1 cellular context compared by ENCODE assay signal in the genomic region with DNA sequence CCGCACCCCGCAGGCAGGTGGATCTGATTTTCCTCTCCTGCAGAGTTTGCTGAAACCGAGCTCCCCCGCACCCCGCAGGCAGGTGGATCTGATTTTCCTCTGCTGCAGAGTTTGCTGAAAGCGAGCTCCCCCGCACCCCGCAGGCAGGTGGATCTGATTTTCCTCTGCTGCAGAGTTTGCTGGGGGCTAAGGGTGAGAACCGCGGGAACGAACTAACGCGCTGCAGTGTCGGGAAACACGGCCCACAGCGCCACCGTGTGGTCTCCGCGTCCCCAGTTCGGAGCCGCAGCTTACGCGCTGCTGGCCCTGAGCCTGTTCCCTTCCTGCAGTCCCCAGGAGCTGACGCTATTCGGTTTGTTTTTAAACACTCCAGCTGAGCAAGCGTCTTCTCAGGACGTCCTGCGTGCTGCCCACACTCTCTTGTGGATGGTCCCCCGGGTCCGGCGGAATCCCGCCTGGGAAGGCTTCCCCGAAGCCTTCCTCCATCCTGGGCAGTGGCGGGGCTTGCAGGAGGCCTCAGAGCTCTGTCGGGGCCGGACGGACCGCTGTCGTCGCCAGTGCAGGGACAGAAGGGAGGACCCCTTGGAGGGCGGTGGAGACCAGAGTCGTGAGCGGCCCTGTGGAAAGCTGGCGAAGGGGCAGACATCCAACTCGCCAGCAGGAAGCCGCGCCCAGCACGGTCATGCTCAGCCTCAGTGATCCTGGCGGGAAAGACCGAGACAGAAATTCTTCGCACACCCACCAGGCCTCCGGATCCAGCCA.
A peak's percentile ranks its signal among the peaks of the same experiment; 100 is the strongest.
TF ChIP-seq lines count a peak whose summit lies in the region.

No MANE protein-coding gene starts in this region.

TF ChIP-seq in HepG2, 621 proteins besides CTCF, POLR2A, EP300 and RAD21 (continued from another document and continues in another):
- TF ChIP-seq, protein P1, sequence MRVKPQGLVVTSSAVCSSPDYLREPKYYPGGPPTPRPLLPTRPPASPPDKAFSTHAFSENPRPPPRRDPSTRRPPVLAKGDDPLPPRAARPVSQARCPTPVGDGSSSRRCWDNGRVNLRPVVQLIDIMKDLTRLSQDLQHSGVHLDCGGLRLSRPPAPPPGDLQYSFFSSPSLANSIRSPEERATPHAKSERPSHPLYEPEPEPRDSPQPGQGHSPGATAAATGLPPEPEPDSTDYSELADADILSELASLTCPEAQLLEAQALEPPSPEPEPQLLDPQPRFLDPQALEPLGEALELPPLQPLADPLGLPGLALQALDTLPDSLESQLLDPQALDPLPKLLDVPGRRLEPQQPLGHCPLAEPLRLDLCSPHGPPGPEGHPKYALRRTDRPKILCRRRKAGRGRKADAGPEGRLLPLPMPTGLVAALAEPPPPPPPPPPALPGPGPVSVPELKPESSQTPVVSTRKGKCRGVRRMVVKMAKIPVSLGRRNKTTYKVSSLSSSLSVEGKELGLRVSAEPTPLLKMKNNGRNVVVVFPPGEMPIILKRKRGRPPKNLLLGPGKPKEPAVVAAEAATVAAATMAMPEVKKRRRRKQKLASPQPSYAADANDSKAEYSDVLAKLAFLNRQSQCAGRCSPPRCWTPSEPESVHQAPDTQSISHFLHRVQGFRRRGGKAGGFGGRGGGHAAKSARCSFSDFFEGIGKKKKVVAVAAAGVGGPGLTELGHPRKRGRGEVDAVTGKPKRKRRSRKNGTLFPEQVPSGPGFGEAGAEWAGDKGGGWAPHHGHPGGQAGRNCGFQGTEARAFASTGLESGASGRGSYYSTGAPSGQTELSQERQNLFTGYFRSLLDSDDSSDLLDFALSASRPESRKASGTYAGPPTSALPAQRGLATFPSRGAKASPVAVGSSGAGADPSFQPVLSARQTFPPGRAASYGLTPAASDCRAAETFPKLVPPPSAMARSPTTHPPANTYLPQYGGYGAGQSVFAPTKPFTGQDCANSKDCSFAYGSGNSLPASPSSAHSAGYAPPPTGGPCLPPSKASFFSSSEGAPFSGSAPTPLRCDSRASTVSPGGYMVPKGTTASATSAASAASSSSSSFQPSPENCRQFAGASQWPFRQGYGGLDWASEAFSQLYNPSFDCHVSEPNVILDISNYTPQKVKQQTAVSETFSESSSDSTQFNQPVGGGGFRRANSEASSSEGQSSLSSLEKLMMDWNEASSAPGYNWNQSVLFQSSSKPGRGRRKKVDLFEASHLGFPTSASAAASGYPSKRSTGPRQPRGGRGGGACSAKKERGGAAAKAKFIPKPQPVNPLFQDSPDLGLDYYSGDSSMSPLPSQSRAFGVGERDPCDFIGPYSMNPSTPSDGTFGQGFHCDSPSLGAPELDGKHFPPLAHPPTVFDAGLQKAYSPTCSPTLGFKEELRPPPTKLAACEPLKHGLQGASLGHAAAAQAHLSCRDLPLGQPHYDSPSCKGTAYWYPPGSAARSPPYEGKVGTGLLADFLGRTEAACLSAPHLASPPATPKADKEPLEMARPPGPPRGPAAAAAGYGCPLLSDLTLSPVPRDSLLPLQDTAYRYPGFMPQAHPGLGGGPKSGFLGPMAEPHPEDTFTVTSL (CRISPR knock-in tag; IDR thresholded peaks at IDR 0.05; ENCODE audit: borderline replicate concordance), result no peak
- TF ChIP-seq, protein P2, sequence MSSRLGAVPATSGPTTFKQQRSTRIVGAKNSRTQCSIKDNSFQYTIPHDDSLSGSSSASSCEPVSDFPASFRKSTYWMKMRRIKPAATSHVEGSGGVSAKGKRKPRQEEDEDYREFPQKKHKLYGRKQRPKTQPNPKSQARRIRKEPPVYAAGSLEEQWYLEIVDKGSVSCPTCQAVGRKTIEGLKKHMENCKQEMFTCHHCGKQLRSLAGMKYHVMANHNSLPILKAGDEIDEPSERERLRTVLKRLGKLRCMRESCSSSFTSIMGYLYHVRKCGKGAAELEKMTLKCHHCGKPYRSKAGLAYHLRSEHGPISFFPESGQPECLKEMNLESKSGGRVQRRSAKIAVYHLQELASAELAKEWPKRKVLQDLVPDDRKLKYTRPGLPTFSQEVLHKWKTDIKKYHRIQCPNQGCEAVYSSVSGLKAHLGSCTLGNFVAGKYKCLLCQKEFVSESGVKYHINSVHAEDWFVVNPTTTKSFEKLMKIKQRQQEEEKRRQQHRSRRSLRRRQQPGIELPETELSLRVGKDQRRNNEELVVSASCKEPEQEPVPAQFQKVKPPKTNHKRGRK (CRISPR knock-in tag; IDR thresholded peaks at IDR 0.05), result no peak
- TF ChIP-seq, protein P3, sequence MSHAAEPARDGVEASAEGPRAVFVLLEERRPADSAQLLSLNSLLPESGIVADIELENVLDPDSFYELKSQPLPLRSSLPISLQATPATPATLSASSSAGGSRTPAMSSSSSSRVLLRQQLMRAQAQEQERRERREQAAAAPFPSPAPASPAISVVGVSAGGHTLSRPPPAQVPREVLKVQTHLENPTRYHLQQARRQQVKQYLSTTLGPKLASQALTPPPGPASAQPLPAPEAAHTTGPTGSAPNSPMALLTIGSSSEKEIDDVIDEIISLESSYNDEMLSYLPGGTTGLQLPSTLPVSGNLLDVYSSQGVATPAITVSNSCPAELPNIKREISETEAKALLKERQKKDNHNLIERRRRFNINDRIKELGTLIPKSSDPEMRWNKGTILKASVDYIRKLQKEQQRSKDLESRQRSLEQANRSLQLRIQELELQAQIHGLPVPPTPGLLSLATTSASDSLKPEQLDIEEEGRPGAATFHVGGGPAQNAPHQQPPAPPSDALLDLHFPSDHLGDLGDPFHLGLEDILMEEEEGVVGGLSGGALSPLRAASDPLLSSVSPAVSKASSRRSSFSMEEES (CRISPR knock-in tag; IDR thresholded peaks at IDR 0.05), result no peak
- TF ChIP-seq FOXA3 (CRISPR knock-in tag; IDR thresholded peaks at IDR 0.05) (0 out of 2 replicates have a peak, but pooled peaks have one; percentile 22), PAF1 (CRISPR knock-in tag; IDR thresholded peaks at IDR 0.05) (no peak), ESRRA (CRISPR knock-in tag; IDR thresholded peaks at IDR 0.05; ENCODE audit: low read depth) (no peak), ZNF253 (CRISPR knock-in tag; IDR thresholded peaks at IDR 0.05; ENCODE audit: borderline replicate concordance) (no peak), ZMYM2 (CRISPR knock-in tag; IDR thresholded peaks at IDR 0.05) (no peak), ZNF550 (CRISPR knock-in tag; IDR thresholded peaks at IDR 0.05; ENCODE audit: borderline replicate concordance) (no peak), ZEB1 (IDR thresholded peaks at IDR 0.05; ENCODE audit: insufficient replicate concordance, low read depth) (no peak), HNF4A (CRISPR knock-in tag; IDR thresholded peaks at IDR 0.05) (no peak), ELF3 (CRISPR knock-in tag; IDR thresholded peaks at IDR 0.05) (no peak), ZNF326 (CRISPR knock-in tag; IDR thresholded peaks at IDR 0.05; ENCODE audit: borderline replicate concordance) (no peak), KDM1A (CRISPR knock-in tag; IDR thresholded peaks at IDR 0.05) (no peak), SMAD9 (CRISPR knock-in tag; IDR thresholded peaks at IDR 0.05) (no peak), NFE2 (CRISPR knock-in tag; IDR thresholded peaks at IDR 0.05) (no peak), YY1 (IDR thresholded peaks at IDR 0.05; ENCODE audit: insufficient read depth, insufficient replicate concordance, low read depth, low read length) (no peak)
- TF ChIP-seq, protein P4, sequence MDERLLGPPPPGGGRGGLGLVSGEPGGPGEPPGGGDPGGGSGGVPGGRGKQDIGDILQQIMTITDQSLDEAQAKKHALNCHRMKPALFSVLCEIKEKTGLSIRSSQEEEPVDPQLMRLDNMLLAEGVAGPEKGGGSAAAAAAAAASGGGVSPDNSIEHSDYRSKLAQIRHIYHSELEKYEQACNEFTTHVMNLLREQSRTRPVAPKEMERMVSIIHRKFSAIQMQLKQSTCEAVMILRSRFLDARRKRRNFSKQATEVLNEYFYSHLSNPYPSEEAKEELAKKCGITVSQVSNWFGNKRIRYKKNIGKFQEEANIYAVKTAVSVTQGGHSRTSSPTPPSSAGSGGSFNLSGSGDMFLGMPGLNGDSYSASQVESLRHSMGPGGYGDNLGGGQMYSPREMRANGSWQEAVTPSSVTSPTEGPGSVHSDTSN (CRISPR knock-in tag; IDR thresholded peaks at IDR 0.05), result no peak
- TF ChIP-seq, protein P5, sequence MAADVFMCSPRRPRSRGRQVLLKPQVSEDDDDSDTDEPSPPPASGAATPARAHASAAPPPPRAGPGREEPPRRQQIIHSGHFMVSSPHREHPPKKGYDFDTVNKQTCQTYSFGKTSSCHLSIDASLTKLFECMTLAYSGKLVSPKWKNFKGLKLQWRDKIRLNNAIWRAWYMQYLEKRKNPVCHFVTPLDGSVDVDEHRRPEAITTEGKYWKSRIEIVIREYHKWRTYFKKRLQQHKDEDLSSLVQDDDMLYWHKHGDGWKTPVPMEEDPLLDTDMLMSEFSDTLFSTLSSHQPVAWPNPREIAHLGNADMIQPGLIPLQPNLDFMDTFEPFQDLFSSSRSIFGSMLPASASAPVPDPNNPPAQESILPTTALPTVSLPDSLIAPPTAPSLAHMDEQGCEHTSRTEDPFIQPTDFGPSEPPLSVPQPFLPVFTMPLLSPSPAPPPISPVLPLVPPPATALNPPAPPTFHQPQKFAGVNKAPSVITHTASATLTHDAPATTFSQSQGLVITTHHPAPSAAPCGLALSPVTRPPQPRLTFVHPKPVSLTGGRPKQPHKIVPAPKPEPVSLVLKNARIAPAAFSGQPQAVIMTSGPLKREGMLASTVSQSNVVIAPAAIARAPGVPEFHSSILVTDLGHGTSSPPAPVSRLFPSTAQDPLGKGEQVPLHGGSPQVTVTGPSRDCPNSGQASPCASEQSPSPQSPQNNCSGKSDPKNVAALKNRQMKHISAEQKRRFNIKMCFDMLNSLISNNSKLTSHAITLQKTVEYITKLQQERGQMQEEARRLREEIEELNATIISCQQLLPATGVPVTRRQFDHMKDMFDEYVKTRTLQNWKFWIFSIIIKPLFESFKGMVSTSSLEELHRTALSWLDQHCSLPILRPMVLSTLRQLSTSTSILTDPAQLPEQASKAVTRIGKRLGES (CRISPR knock-in tag; IDR thresholded peaks at IDR 0.05; ENCODE audit: borderline replicate concordance), result no peak
- TF ChIP-seq, protein P6, sequence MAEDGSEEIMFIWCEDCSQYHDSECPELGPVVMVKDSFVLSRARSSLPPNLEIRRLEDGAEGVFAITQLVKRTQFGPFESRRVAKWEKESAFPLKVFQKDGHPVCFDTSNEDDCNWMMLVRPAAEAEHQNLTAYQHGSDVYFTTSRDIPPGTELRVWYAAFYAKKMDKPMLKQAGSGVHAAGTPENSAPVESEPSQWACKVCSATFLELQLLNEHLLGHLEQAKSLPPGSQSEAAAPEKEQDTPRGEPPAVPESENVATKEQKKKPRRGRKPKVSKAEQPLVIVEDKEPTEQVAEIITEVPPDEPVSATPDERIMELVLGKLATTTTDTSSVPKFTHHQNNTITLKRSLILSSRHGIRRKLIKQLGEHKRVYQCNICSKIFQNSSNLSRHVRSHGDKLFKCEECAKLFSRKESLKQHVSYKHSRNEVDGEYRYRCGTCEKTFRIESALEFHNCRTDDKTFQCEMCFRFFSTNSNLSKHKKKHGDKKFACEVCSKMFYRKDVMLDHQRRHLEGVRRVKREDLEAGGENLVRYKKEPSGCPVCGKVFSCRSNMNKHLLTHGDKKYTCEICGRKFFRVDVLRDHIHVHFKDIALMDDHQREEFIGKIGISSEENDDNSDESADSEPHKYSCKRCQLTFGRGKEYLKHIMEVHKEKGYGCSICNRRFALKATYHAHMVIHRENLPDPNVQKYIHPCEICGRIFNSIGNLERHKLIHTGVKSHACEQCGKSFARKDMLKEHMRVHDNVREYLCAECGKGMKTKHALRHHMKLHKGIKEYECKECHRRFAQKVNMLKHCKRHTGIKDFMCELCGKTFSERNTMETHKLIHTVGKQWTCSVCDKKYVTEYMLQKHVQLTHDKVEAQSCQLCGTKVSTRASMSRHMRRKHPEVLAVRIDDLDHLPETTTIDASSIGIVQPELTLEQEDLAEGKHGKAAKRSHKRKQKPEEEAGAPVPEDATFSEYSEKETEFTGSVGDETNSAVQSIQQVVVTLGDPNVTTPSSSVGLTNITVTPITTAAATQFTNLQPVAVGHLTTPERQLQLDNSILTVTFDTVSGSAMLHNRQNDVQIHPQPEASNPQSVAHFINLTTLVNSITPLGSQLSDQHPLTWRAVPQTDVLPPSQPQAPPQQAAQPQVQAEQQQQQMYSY (CRISPR knock-in tag; IDR thresholded peaks at IDR 0.05), result no peak
- TF ChIP-seq, protein P7, sequence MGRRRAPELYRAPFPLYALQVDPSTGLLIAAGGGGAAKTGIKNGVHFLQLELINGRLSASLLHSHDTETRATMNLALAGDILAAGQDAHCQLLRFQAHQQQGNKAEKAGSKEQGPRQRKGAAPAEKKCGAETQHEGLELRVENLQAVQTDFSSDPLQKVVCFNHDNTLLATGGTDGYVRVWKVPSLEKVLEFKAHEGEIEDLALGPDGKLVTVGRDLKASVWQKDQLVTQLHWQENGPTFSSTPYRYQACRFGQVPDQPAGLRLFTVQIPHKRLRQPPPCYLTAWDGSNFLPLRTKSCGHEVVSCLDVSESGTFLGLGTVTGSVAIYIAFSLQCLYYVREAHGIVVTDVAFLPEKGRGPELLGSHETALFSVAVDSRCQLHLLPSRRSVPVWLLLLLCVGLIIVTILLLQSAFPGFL (CRISPR knock-in tag; IDR thresholded peaks at IDR 0.05), result no peak
- TF ChIP-seq, protein P8, sequence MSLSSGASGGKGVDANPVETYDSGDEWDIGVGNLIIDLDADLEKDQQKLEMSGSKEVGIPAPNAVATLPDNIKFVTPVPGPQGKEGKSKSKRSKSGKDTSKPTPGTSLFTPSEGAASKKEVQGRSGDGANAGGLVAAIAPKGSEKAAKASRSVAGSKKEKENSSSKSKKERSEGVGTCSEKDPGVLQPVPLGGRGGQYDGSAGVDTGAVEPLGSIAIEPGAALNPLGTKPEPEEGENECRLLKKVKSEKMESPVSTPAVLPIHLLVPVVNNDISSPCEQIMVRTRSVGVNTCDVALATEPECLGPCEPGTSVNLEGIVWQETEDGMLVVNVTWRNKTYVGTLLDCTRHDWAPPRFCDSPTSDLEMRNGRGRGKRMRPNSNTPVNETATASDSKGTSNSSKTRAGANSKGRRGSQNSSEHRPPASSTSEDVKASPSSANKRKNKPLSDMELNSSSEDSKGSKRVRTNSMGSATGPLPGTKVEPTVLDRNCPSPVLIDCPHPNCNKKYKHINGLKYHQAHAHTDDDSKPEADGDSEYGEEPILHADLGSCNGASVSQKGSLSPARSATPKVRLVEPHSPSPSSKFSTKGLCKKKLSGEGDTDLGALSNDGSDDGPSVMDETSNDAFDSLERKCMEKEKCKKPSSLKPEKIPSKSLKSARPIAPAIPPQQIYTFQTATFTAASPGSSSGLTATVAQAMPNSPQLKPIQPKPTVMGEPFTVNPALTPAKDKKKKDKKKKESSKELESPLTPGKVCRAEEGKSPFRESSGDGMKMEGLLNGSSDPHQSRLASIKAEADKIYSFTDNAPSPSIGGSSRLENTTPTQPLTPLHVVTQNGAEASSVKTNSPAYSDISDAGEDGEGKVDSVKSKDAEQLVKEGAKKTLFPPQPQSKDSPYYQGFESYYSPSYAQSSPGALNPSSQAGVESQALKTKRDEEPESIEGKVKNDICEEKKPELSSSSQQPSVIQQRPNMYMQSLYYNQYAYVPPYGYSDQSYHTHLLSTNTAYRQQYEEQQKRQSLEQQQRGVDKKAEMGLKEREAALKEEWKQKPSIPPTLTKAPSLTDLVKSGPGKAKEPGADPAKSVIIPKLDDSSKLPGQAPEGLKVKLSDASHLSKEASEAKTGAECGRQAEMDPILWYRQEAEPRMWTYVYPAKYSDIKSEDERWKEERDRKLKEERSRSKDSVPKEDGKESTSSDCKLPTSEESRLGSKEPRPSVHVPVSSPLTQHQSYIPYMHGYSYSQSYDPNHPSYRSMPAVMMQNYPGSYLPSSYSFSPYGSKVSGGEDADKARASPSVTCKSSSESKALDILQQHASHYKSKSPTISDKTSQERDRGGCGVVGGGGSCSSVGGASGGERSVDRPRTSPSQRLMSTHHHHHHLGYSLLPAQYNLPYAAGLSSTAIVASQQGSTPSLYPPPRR (CRISPR knock-in tag; IDR thresholded peaks at IDR 0.05; ENCODE audit: borderline replicate concordance), result no peak
- TF ChIP-seq, protein P9, sequence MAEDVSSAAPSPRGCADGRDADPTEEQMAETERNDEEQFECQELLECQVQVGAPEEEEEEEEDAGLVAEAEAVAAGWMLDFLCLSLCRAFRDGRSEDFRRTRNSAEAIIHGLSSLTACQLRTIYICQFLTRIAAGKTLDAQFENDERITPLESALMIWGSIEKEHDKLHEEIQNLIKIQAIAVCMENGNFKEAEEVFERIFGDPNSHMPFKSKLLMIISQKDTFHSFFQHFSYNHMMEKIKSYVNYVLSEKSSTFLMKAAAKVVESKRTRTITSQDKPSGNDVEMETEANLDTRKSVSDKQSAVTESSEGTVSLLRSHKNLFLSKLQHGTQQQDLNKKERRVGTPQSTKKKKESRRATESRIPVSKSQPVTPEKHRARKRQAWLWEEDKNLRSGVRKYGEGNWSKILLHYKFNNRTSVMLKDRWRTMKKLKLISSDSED (CRISPR knock-in tag; IDR thresholded peaks at IDR 0.05), result no peak
